Comparison of ENCODE assay signal across 12 cellular contexts in genomic region chr11:27210509-27210908, GRCh38.
"Had no signal": no experiment of that assay in that cellular context is flagged by ENCODE, and none has a peak within 500 bp of the region (broad histone marks: within the 10 kb centered on the region; RNA-seq: fewer than 3 reads in every experiment).

No MANE protein-coding gene starts in this region.

- H3K27ac Mint-ChIP-seq: activated CD4-positive, alpha-beta memory T cell treated with anti-CD3 and anti-CD28 coated beads for 36 hours; activated naive CD8-positive, alpha-beta T cell treated with anti-CD3 and anti-CD28 coated beads for 36 hours had no signal

- H3K4me1 Mint-ChIP-seq: activated naive CD8-positive, alpha-beta T cell treated with anti-CD3 and anti-CD28 coated beads for 36 hours had no signal

- H3K27me3 ChIP-seq: esophagus squamous epithelium, upper lobe of right lung had no signal

- H3K4me3 ChIP-seq: esophagus squamous epithelium, upper lobe of right lung had no signal

- H3K4me3 Mint-ChIP-seq: activated CD4-positive, alpha-beta memory T cell treated with anti-CD3 and anti-CD28 coated beads for 36 hours; activated naive CD8-positive, alpha-beta T cell treated with anti-CD3 and anti-CD28 coated beads for 36 hours; activated T-cell treated with anti-CD3 and anti-CD28 coated beads, Interleukin-2, amount 50 U/mL, for 4 hours; nephron progenitor cell had no signal

- H3K9me3 Mint-ChIP-seq: activated CD4-positive, alpha-beta memory T cell treated with anti-CD3 and anti-CD28 coated beads for 36 hours; activated naive CD8-positive, alpha-beta T cell treated with anti-CD3 and anti-CD28 coated beads for 36 hours; activated T-cell treated with anti-CD3 and anti-CD28 coated beads, Interleukin-2, amount 50 U/mL, for 4 hours had no signal

- H3K9me3 ChIP-seq: esophagus squamous epithelium, upper lobe of right lung had no signal

- H3K27ac ChIP-seq: upper lobe of right lung, VCaP had no signal

- ATAC-seq: activated T-cell treated with anti-CD3 and anti-CD28 coated beads, Interleukin-2, amount 50 U/mL, for 4 hours; upper lobe of right lung had no signal

- DNase-seq: activated CD4-positive, alpha-beta memory T cell treated with anti-CD3 and anti-CD28 coated beads for 36 hours; activated gamma-delta T cell; activated naive CD8-positive, alpha-beta T cell treated with anti-CD3 and anti-CD28 coated beads for 36 hours; activated T-cell treated with anti-CD3 and anti-CD28 coated beads, Interleukin-2, amount 50 U/mL, for 4 hours; esophagus squamous epithelium; foreskin fibroblast; mammary epithelial cell; nephron progenitor cell; stimulated activated CD4-positive, alpha-beta T cell treated with anti-CD3 and anti-CD28 coated beads, Interleukin-2, amount 100 ng/mL, for 48 hours; stimulated activated naive CD4-positive, alpha-beta T cell treated with Interleukin-2 at 50 U/mL for 16 hours; upper lobe of right lung had no signal

- H3K36me3 Mint-ChIP-seq: activated CD4-positive, alpha-beta memory T cell treated with anti-CD3 and anti-CD28 coated beads for 36 hours; activated naive CD8-positive, alpha-beta T cell treated with anti-CD3 and anti-CD28 coated beads for 36 hours had no signal

- H3K36me3 ChIP-seq: esophagus squamous epithelium, upper lobe of right lung had no signal
